Comparison of ENCODE assay signal across 23 cellular contexts in the genomic region with DNA sequence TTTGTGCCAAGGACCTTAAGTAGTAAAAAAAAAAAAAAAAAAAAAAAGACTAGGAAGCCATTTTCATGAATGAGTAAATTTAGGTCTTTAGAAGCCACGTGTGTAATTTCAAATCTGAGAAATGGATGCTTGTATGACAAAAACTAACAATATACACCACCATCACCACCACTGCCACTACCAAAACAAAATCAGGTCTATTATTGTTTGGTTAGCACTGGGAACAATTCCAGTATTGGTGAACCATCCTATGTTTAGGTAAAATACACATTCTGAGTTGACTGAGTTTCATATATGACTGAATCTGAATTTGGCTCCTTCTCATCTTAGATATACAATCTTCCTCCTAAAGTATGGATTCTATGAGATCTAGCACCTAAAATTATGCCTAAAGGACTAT. TPM values are rescaled to one million over a fixed set of nuclear protein-coding genes. Genes with fewer than 3 reads are reported as not detected.
DNase-seq lines count a peak whose midpoint lies in the region; ATAC-seq and TF ChIP-seq lines count a peak whose summit lies in the region.
"Had no signal": no experiment of that assay in that cellular context is flagged by ENCODE, and none has a peak within 500 bp of the region (broad histone marks: within the 10 kb centered on the region; RNA-seq: fewer than 3 reads in every experiment).

No MANE protein-coding gene starts in this region.

- H3K4me1 Mint-ChIP-seq in activated naive CD4-positive, alpha-beta T cell treated with anti-CD3 and anti-CD28 coated beads, Interleukin-2, amount 10 ng/mL, durations not matched to agents 7 days and 5 days: peaks cover 65% of the 10 kb centered on the region
- peaks cover 48% of the 10 kb centered on the region for H3K4me1 Mint-ChIP-seq in activated naive CD8-positive, alpha-beta T cell treated with anti-CD3 and anti-CD28 coated beads for 36 hours
- peaks cover 66% of the 10 kb centered on the region for H3K4me1 Mint-ChIP-seq in stimulated activated naive CD8-positive, alpha-beta T cell treated with anti-CD3 and anti-CD28 coated beads, Interleukin-15, amount 100 ng/mL, for 72 hours

- no peak overlapping the region for H3K4me2 ChIP-seq in Loucy (ENCODE audit: low read depth, low read length, poor library complexity, severe bottlenecking)

- no peak overlapping the region for H3K27ac ChIP-seq in foreskin keratinocyte
- H3K27ac ChIP-seq: adrenal gland, right lobe of liver, tibial artery had no signal

- no peaks in the 10 kb centered on the region for H4K20me1 ChIP-seq in Loucy (ENCODE audit: insufficient read depth, low read length, poor library complexity, severe bottlenecking)

- H3K9me2 ChIP-seq in Loucy (replicated peaks; ENCODE audit: low read depth, low read length): no peaks in the 10 kb centered on the region

- H3K9ac ChIP-seq in Loucy (ENCODE audit: low read depth, low read length, poor library complexity, severe bottlenecking): peak overlapping the region; percentile 20

- H3K4me3 Mint-ChIP-seq in activated naive CD4-positive, alpha-beta T cell treated with anti-CD3 and anti-CD28 coated beads, Interleukin-2, amount 10 ng/mL, durations not matched to agents 7 days and 5 days: no peak overlapping the region
- no peak overlapping the region for H3K4me3 Mint-ChIP-seq in activated naive CD8-positive, alpha-beta T cell treated with anti-CD3 and anti-CD28 coated beads for 36 hours
- peak overlapping the region; percentile 18 to 61 for H3K4me3 Mint-ChIP-seq in stimulated activated naive CD8-positive, alpha-beta T cell treated with anti-CD3 and anti-CD28 coated beads, Interleukin-15, amount 100 ng/mL, for 72 hours
- H3K4me3 Mint-ChIP-seq: brain had no signal

- H3K4me1 ChIP-seq in Loucy (ENCODE audit: insufficient read depth, low read length, poor library complexity, severe bottlenecking) (peaks cover 42% of the 10 kb centered on the region), foreskin keratinocyte (peaks cover under 1% of the 10 kb centered on the region)
- H3K4me1 ChIP-seq: adrenal gland had no signal

- DNase-seq in activated naive CD4-positive, alpha-beta T cell treated with anti-CD3 and anti-CD28 coated beads, Interleukin-2, amount 10 ng/mL, durations not matched to agents 7 days and 5 days: no peak
- DNase-seq in activated naive CD4-positive, alpha-beta T cell treated with anti-CD3 and anti-CD28 coated beads, Interleukin-2, amount 50 U/mL, for 16 hours: no peak
- no peak for DNase-seq in activated naive CD8-positive, alpha-beta T cell treated with anti-CD3 and anti-CD28 coated beads for 36 hours
- DNase-seq in stimulated activated naive CD8-positive, alpha-beta T cell treated with anti-CD3 and anti-CD28 coated beads, Interleukin-15, amount 100 ng/mL, for 72 hours: no peak
- DNase-seq in foreskin keratinocyte: no peak
- DNase-seq in T1000 (lab: John Stamatoyannopoulos, UW): no peak
- DNase-seq: activated CD4-positive, alpha-beta T cell treated with anti-CD3 and anti-CD28 coated beads for 48 hours; activated T-cell treated with anti-CD3 and anti-CD28 coated beads for 4 hours; adrenal gland; DMS153; KG1; NCI-H1436 treated with DMSO at 0.1 percent for 48 hours; right lobe of liver; SJCRH30; stimulated activated CD4-positive, alpha-beta T cell treated with anti-CD3 and anti-CD28 coated beads, Interleukin-12 subunit alpha, Interleukin-12 subunit beta, amount 100 ng/mL, for 4 hours; stimulated activated CD4-positive, alpha-beta T cell treated with anti-CD3 and anti-CD28 coated beads, Interleukin-4, amount 100 ng/mL, for 24 hours; stimulated activated naive CD4-positive, alpha-beta T cell treated with Interleukin-2 at 50 U/mL for 16 hours; tibial artery had no signal

- peaks cover 13% of the 10 kb centered on the region for H3K36me3 Mint-ChIP-seq in activated naive CD4-positive, alpha-beta T cell treated with anti-CD3 and anti-CD28 coated beads, Interleukin-2, amount 10 ng/mL, durations not matched to agents 7 days and 5 days
- H3K36me3 Mint-ChIP-seq in activated naive CD8-positive, alpha-beta T cell treated with anti-CD3 and anti-CD28 coated beads for 36 hours: peaks cover 15% of the 10 kb centered on the region
- H3K36me3 Mint-ChIP-seq: brain had no signal

- no peaks in the 10 kb centered on the region for H3K9me3 ChIP-seq in Loucy (ENCODE audit: insufficient read depth, low read depth, low read length)
- H3K9me3 ChIP-seq: adrenal gland, right lobe of liver, SJCRH30, tibial artery had no signal

- H3K36me3 ChIP-seq in Loucy (ENCODE audit: insufficient read depth, low read length): no peaks in the 10 kb centered on the region
- H3K36me3 ChIP-seq: adrenal gland, right lobe of liver, SJCRH30, tibial artery had no signal

- peak overlapping the region; percentile 97 for H3K27ac Mint-ChIP-seq in activated naive CD4-positive, alpha-beta T cell treated with anti-CD3 and anti-CD28 coated beads, Interleukin-2, amount 10 ng/mL, durations not matched to agents 7 days and 5 days
- H3K27ac Mint-ChIP-seq in activated naive CD8-positive, alpha-beta T cell treated with anti-CD3 and anti-CD28 coated beads for 36 hours: peak overlapping the region; percentile 92
- H3K27ac Mint-ChIP-seq in stimulated activated naive CD8-positive, alpha-beta T cell treated with anti-CD3 and anti-CD28 coated beads, Interleukin-15, amount 100 ng/mL, for 72 hours: peak overlapping the region in 1 of 2 donors; percentile 72

- CTCF ChIA-PET in activated naive CD4-positive, alpha-beta T cell treated with anti-CD3 and anti-CD28 coated beads, Interleukin-2, amount 10 ng/mL, durations not matched to agents 7 days and 5 days (lab: Charles Lee): interaction anchor here (0.7 kb wide), 1 partner anchor 1066 kb away, joined by 3 read pairs; no protein-coding TSS in a partner anchor

- ATAC-seq in stimulated activated naive CD8-positive, alpha-beta T cell treated with anti-CD3 and anti-CD28 coated beads, Interleukin-15, amount 100 ng/mL, for 72 hours: no peak
- no peak for ATAC-seq in foreskin keratinocyte
- ATAC-seq: right lobe of liver had no signal

- no peak overlapping the region for H3K4me3 ChIP-seq in Loucy (ENCODE audit: low read length, poor library complexity, severe bottlenecking)
- H3K4me3 ChIP-seq: adrenal gland, lung, right lobe of liver, SJCRH30, tibial artery had no signal

- no peaks in the 10 kb centered on the region for H3K27me3 Mint-ChIP-seq in activated naive CD4-positive, alpha-beta T cell treated with anti-CD3 and anti-CD28 coated beads, Interleukin-2, amount 10 ng/mL, durations not matched to agents 7 days and 5 days
- H3K27me3 Mint-ChIP-seq in activated naive CD8-positive, alpha-beta T cell treated with anti-CD3 and anti-CD28 coated beads for 36 hours: no peaks in the 10 kb centered on the region
- H3K27me3 Mint-ChIP-seq in stimulated activated naive CD8-positive, alpha-beta T cell treated with anti-CD3 and anti-CD28 coated beads, Interleukin-15, amount 100 ng/mL, for 72 hours: no peaks in the 10 kb centered on the region
- H3K27me3 Mint-ChIP-seq: brain had no signal

- no peaks in the 10 kb centered on the region; the same call in 1 of the 2 replicates for H3F3A ChIP-seq in Loucy (ENCODE audit: low read depth)

- H3K27me3 ChIP-seq in Loucy (ENCODE audit: insufficient read depth, low read length, poor library complexity, severe bottlenecking) (no peaks in the 10 kb centered on the region), foreskin keratinocyte (no peaks in the 10 kb centered on the region)
- H3K27me3 ChIP-seq: adrenal gland, right lobe of liver, SJCRH30, tibial artery had no signal

- no peaks in the 10 kb centered on the region for H3K9me3 Mint-ChIP-seq in activated naive CD4-positive, alpha-beta T cell treated with anti-CD3 and anti-CD28 coated beads, Interleukin-2, amount 10 ng/mL, durations not matched to agents 7 days and 5 days
- H3K9me3 Mint-ChIP-seq in activated naive CD8-positive, alpha-beta T cell treated with anti-CD3 and anti-CD28 coated beads for 36 hours: no peaks in the 10 kb centered on the region
- no peaks in the 10 kb centered on the region for H3K9me3 Mint-ChIP-seq in stimulated activated naive CD8-positive, alpha-beta T cell treated with anti-CD3 and anti-CD28 coated beads, Interleukin-15, amount 100 ng/mL, for 72 hours

- TF ChIP-seq CTCF in Loucy (conservative IDR thresholded peaks at IDR 0.05; ENCODE audit: low read length) (no peak), foreskin keratinocyte (conservative IDR thresholded peaks at IDR 0.05) (no peak)

- H3K79me2 ChIP-seq in Loucy (ENCODE audit: insufficient read depth, low read length): peaks cover 18% of the 10 kb centered on the region; the same call in 1 of the 2 replicates

- H2AFZ ChIP-seq in Loucy (ENCODE audit: low read length): no peak overlapping the region

RNA-seq across cellular contexts. Expression of a gene that starts 8.8 kb away (rescaled TPM):
- 1,000 to 10,000 TPM; 3,478 to 3,646 TPM for total RNA-seq in activated naive CD8-positive, alpha-beta T cell treated with anti-CD3 and anti-CD28 coated beads for 36 hours
- total RNA-seq in foreskin keratinocyte: 1,702 and 2,721 TPM in 2 replicates
- polyA plus RNA-seq in foreskin keratinocyte: 2,710 and 4,192 TPM in 2 replicates

RNA-seq across cellular contexts. Expression of a gene that starts 59.7 kb away (rescaled TPM):
- not detected for total RNA-seq in activated naive CD8-positive, alpha-beta T cell treated with anti-CD3 and anti-CD28 coated beads for 36 hours
- not detected in 2 replicates for total RNA-seq in foreskin keratinocyte
- polyA plus RNA-seq in foreskin keratinocyte: not detected in 2 replicates
- total RNA-seq: chondrocyte, HT1080, SJCRH30 had no signal

Comparison
In these comparisons a context has a peak if more than half of its experiments do, and no peak if none do; other contexts are left out.
1. H3K4me3 Mint-ChIP-seq: peak in stimulated activated naive CD8-positive, alpha-beta T cell treated with anti-CD3 and anti-CD28 coated beads, Interleukin-15, amount 100 ng/mL, for 72 hours (2 of 2); none in activated naive CD4-positive, alpha-beta T cell treated with anti-CD3 and anti-CD28 coated beads, Interleukin-2, amount 10 ng/mL, durations not matched to agents 7 days and 5 days (single experiment) and activated naive CD8-positive, alpha-beta T cell treated with anti-CD3 and anti-CD28 coated beads for 36 hours (single experiment).